Comparison of ENCODE assay signal across 24 cellular contexts in the genomic region with DNA sequence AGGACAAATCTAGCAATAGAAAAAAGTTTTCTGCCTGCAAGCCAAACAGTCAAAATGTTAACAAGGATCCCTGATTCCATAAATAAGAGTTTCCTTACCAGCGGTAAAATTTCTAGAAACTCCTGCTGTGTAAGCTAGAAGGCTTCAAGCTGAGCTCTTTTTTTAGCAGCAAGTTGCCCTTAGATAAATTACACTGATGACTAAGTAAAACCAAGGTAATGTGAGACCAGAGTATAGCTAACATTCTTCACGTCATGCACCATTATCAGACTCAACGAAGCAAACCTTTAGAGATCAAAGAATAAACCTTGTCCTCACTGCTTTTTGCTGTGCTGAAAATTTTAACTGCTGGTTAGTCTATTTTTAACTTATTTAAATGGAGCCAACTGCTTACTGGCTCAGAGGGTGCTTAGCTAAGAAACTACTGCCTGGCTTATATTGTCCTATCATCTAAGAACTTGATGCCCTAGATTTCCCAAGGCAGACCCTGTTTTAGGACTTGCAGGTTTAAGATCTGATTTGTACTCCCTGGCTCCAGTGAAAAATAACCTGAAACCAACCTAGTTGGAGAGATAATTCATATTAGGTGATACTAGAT.
A peak's percentile ranks its signal among the peaks of the same experiment; 100 is the strongest.
DNase-seq lines count a peak whose midpoint lies in the region; ATAC-seq and TF ChIP-seq lines count a peak whose summit lies in the region.
"Had no signal": no experiment of that assay in that cellular context is flagged by ENCODE, and none has a peak within 500 bp of the region (broad histone marks: within the 10 kb centered on the region; RNA-seq: fewer than 3 reads in every experiment).

No MANE protein-coding gene starts in this region.

- H3K36me3 ChIP-seq in A673 (ENCODE audit: insufficient read depth, low read length, poor library complexity, severe bottlenecking), result no peaks in the 10 kb centered on the region
- H3K36me3 ChIP-seq: vagina had no signal

- no peak for TF ChIP-seq POLR2A in lower leg skin (IDR thresholded peaks at IDR 0.05)

- no peaks in the 10 kb centered on the region for H3K4me1 ChIP-seq in A673 (ENCODE audit: insufficient read depth, low read length, poor library complexity, severe bottlenecking)
- H3K4me1 ChIP-seq: vagina had no signal

- ATAC-seq in HG02623 (IDR thresholded peaks at IDR 0.05; ENCODE audit: unreplicated experiment) (no peak), HG03139 (IDR thresholded peaks at IDR 0.05; ENCODE audit: unreplicated experiment) (no peak)
- ATAC-seq: activated CD4-positive, alpha-beta T cell treated with anti-CD3 and anti-CD28 coated beads for 36 hours; SK-N-SH treated with all-trans-retinoic acid at 6 μM for 48 hours; stimulated activated naive CD8-positive, alpha-beta T cell treated with anti-CD3 and anti-CD28 coated beads, Interleukin-15, amount 100 ng/mL, for 72 hours had no signal

- intact Hi-C loops in A673 (cut with micrococcal nuclease; ENCODE audit: unreplicated experiment) (no loop called here), lower leg skin (cut with DNase I; ENCODE audit: low total_unique reads) (no loop called here)

- H3K9me3 ChIP-seq in A673 (ENCODE audit: low read depth, low read length, poor library complexity, severe bottlenecking), result no peaks in the 10 kb centered on the region
- H3K9me3 ChIP-seq: vagina had no signal

- H3K27me3 ChIP-seq in A673 (replicated peaks; ENCODE audit: insufficient read depth, low read depth, low read length, poor library complexity), result no peaks in the 10 kb centered on the region
- H3K27me3 ChIP-seq: vagina had no signal

- POLR2A ChIA-PET in A673 (lab: Charles Lee; ENCODE audit: low non-redundant PET), result no interaction called here

- H3K4me3 ChIP-seq in A673 (ENCODE audit: low read depth, low read length, poor library complexity, severe bottlenecking), result no peak overlapping the region
- H3K4me3 ChIP-seq in lower leg skin (ENCODE audit: low read depth, poor library complexity, severe bottlenecking), result no peak overlapping the region
- H3K4me3 ChIP-seq: skin epidermis, vagina had no signal

- CTCF ChIA-PET in A673 (lab: Charles Lee), result interaction anchor here (0.6 kb wide), 1 partner anchor 1716 kb away, joined by 11 read pairs; no protein-coding TSS in a partner anchor

- BruUV-seq in A673 (replicated peaks; lab: Mats Ljungman, UMichigan), result no TSS peak

- in situ Hi-C loops in KBM-7 (cut with MboI; ENCODE audit: low pct_unique_long_range_greater_than_20kb, low sequenced_read_pairs), result no loop called here

- DNase-seq in A673 (ENCODE audit: low spot score) (peak; percentile 26), H4 (ENCODE audit: low spot score) (peak; percentile 50), SW480 (ENCODE audit: low spot score) (peak; percentile 3), left kidney (ENCODE audit: low read depth, low spot score) (peak; percentile 75), KBM-7 (no peak), lower leg skin (ENCODE audit: low spot score in 2 of 2) (no peak)
- DNase-seq: activated CD4-positive, alpha-beta T cell treated with anti-CD3 and anti-CD28 coated beads for 36 hours; activated CD8-positive, alpha-beta memory T cell treated with anti-CD3 and anti-CD28 coated beads for 24 hours; activated gamma-delta T cell; activated naive CD8-positive, alpha-beta T cell treated with anti-CD3 and anti-CD28 coated beads, Interleukin-2, amount 10 ng/mL, durations not matched to agents 7 days and 5 days; activated T-cell treated with anti-CD3 and anti-CD28 coated beads, Interleukin-2, amount 50 U/mL, for 1 hour; kidney; mesenchymal stem cell; NCI-H1048; NCI-H187; NCI-H2227 treated with DMSO at 0.1 percent for 48 hours; stimulated activated CD4-positive, alpha-beta T cell treated with anti-CD3 and anti-CD28 coated beads, Interleukin-1b, Interleukin-23, amount 100 ng/mL, for 48 hours; stimulated activated CD8-positive, alpha-beta memory T cell treated with anti-CD3 and anti-CD28 coated beads, Interleukin-4, amount 100 ng/mL, for 48 hours; stimulated activated naive CD8-positive, alpha-beta T cell treated with anti-CD3 and anti-CD28 coated beads, Interleukin-15, amount 100 ng/mL, for 72 hours had no signal

- 33 to 58% methylated on average over 3 of the region's 3 CpGs for WGBS in lower leg skin, 2 donors

- H3K27ac ChIP-seq in A673 (ENCODE audit: low read depth, low read length, poor library complexity, severe bottlenecking), result no peak overlapping the region
- H3K27ac ChIP-seq: skin epidermis, vagina had no signal

- TF ChIP-seq CTCF in A673 (conservative IDR thresholded peaks at IDR 0.05; ENCODE audit: low read depth, low read length) (no peak), lower leg skin (IDR thresholded peaks at IDR 0.05) (no peak)

Comparison
In these comparisons a context has a peak if more than half of its experiments do, and no peak if none do; other contexts are left out.
1. DNase-seq: peak in A673 (single experiment), H4 (single experiment), SW480 (single experiment) and left kidney (single experiment); none in KBM-7 (single experiment) and lower leg skin (0 of 2).